ENCODE assay signal across 11 cellular contexts in the genomic region with DNA sequence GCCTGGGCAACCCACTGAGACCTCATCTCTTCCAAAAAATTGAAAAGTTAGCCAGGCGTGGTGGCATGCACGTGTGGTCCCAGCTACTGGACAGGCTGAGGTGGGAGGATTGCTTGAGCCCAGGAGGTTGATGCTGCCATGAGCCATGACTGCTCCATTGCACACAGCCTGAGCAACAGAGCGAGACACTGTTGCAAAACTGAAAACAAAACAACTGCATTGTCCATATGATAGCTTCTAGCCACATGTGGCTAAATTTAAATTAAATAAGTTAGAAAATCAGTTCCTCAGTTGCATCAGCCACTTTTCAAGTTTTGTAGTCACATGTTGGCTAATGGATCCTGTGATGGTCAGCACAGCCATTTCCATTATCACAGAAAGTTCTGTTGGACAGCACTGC.
DNase-seq lines count a peak whose midpoint lies in the region; ATAC-seq and TF ChIP-seq lines count a peak whose summit lies in the region.
"Had no signal": no experiment of that assay in that cellular context is flagged by ENCODE, and none has a peak within 500 bp of the region (broad histone marks: within the 10 kb centered on the region; RNA-seq: fewer than 3 reads in every experiment).

No MANE protein-coding gene starts in this region.

- no peaks in the 10 kb centered on the region for H3K36me3 Mint-ChIP-seq in naive thymus-derived CD8-positive, alpha-beta T cell

- POLR2A ChIA-PET in naive thymus-derived CD8-positive, alpha-beta T cell (lab: Charles Lee): no interaction called here

- no peaks in the 10 kb centered on the region for H3K9me3 Mint-ChIP-seq in naive thymus-derived CD8-positive, alpha-beta T cell
- H3K9me3 Mint-ChIP-seq: activated naive CD4-positive, alpha-beta T cell treated with anti-CD3 and anti-CD28 coated beads for 36 hours had no signal

- peak overlapping the region in 2 of 10 donors; percentile 29 to 48 for H3K4me3 Mint-ChIP-seq in naive thymus-derived CD8-positive, alpha-beta T cell
- H3K4me3 Mint-ChIP-seq: activated naive CD4-positive, alpha-beta T cell treated with anti-CD3 and anti-CD28 coated beads for 36 hours had no signal

- peak; percentile 93 for ATAC-seq in GM19438 (IDR thresholded peaks at IDR 0.05; ENCODE audit: low read depth, unreplicated experiment)
- ATAC-seq in HG03025 (IDR thresholded peaks at IDR 0.05; ENCODE audit: low FRiP score, unreplicated experiment): peak; percentile 96
- no peak for ATAC-seq in naive thymus-derived CD8-positive, alpha-beta T cell
- ATAC-seq: esophagus mucosa had no signal

- peak overlapping the region in 1 of 10 donors; percentile 56 for H3K27ac Mint-ChIP-seq in naive thymus-derived CD8-positive, alpha-beta T cell
- H3K27ac Mint-ChIP-seq: activated naive CD4-positive, alpha-beta T cell treated with anti-CD3 and anti-CD28 coated beads for 36 hours had no signal

- H3K27me3 Mint-ChIP-seq in naive thymus-derived CD8-positive, alpha-beta T cell: peaks cover 0 to 12% (median 2%) of the 10 kb centered on the region in 5 donors

- in situ Hi-C loops in Caki2 (cut with HindIII; ENCODE audit: low pct_unique_long_range_greater_than_20kb, low sequenced_read_pairs): no loop called here

- peaks cover 5 to 49% (median 10%) of the 10 kb centered on the region in 4 donors for H3K4me1 Mint-ChIP-seq in naive thymus-derived CD8-positive, alpha-beta T cell

- peak; percentile 55 for TF ChIP-seq POLR2A in Raji (IDR thresholded peaks at IDR 0.05; ENCODE audit: insufficient read depth, low read depth, low read length)

- peak; percentile 16 for DNase-seq in Caki2 (ENCODE audit: low read depth)
- no peak for DNase-seq in activated CD4-positive, alpha-beta T cell treated with anti-CD3 and anti-CD28 coated beads for 48 hours
- DNase-seq in anterior cingulate cortex (lab: John Stamatoyannopoulos, UW): no peak
- no peak for DNase-seq in NCI-H1105 (lab: John Stamatoyannopoulos, UW)
- no peak for DNase-seq in naive thymus-derived CD8-positive, alpha-beta T cell
- DNase-seq: activated naive CD4-positive, alpha-beta T cell treated with anti-CD3 and anti-CD28 coated beads for 36 hours; NCI-H1417 treated with DMSO at 0.1 percent for 48 hours had no signal

Comparison
In these comparisons a context has a peak if more than half of its experiments do, and no peak if none do; other contexts are left out.
1. ATAC-seq: peak in GM19438 (single experiment) and HG03025 (single experiment); none in naive thymus-derived CD8-positive, alpha-beta T cell (0 of 2).